Comparison of ENCODE assay signal across 9 cellular contexts in genomic region chr16:57041182-57042156, GRCh38. TPM values are rescaled to one million over a fixed set of nuclear protein-coding genes. Genes with fewer than 3 reads are reported as not detected.
DNase-seq lines count a peak whose midpoint lies in the region; ATAC-seq and TF ChIP-seq lines count a peak whose summit lies in the region.
"Had no signal": no experiment of that assay in that cellular context is flagged by ENCODE, and none has a peak within 500 bp of the region (broad histone marks: within the 10 kb centered on the region; RNA-seq: fewer than 3 reads in every experiment).

No MANE protein-coding gene starts in this region.

- H3K27me3 Mint-ChIP-seq in CD8-positive, alpha-beta T cell (ENCODE audit: low read depth): no peaks in the 10 kb centered on the region
- H3K27me3 Mint-ChIP-seq in activated naive CD8-positive, alpha-beta T cell treated with anti-CD3 and anti-CD28 coated beads for 36 hours: no peaks in the 10 kb centered on the region

- no peak for TF ChIP-seq CTCF in CD8-positive, alpha-beta T cell (IDR thresholded peaks at IDR 0.05)
- TF ChIP-seq CTCF in RWPE1 (conservative IDR thresholded peaks at IDR 0.05; ENCODE audit: low read depth): no peak

- intact Hi-C loops in CD8-positive, alpha-beta T cell (cut with DNase I, micrococcal nuclease): loop anchor here (1.0 to 10.0 kb wide), 6 partner anchors 18 to 177 kb away; partner anchors contain the start of genes NLRC5 (in 2 of the 2) and SLC12A3 (in 1 of the 2)

- H3K9me3 Mint-ChIP-seq in CD8-positive, alpha-beta T cell: no peaks in the 10 kb centered on the region
- no peaks in the 10 kb centered on the region for H3K9me3 Mint-ChIP-seq in activated naive CD8-positive, alpha-beta T cell treated with anti-CD3 and anti-CD28 coated beads for 36 hours

- H3K27ac Mint-ChIP-seq in CD8-positive, alpha-beta T cell: peak overlapping the region; percentile 99
- H3K27ac Mint-ChIP-seq in activated naive CD8-positive, alpha-beta T cell treated with anti-CD3 and anti-CD28 coated beads for 36 hours: peak overlapping the region; percentile 96

- peak overlapping the region; percentile 54 for H3K4me3 ChIP-seq in CD8-positive, alpha-beta T cell (ENCODE audit: low read depth, low read length)
- H3K4me3 ChIP-seq: thyroid gland had no signal

- peaks cover 81% of the 10 kb centered on the region for H3K4me1 Mint-ChIP-seq in CD8-positive, alpha-beta T cell (ENCODE audit: low read depth)
- peaks cover 85% of the 10 kb centered on the region for H3K4me1 Mint-ChIP-seq in activated naive CD8-positive, alpha-beta T cell treated with anti-CD3 and anti-CD28 coated beads for 36 hours

- H3K36me3 Mint-ChIP-seq in CD8-positive, alpha-beta T cell: peaks cover 85% of the 10 kb centered on the region
- H3K36me3 Mint-ChIP-seq in activated naive CD8-positive, alpha-beta T cell treated with anti-CD3 and anti-CD28 coated beads for 36 hours: peaks cover 61% of the 10 kb centered on the region

- H3K27me3 ChIP-seq in CD8-positive, alpha-beta T cell (ENCODE audit: insufficient read depth, low read length): no peaks in the 10 kb centered on the region
- H3K27me3 ChIP-seq: thyroid gland had no signal

- peak; percentile 77 for ATAC-seq in CD8-positive, alpha-beta T cell
- ATAC-seq in GM21576 (IDR thresholded peaks at IDR 0.05; ENCODE audit: unreplicated experiment): peak; percentile 20

- no peaks in the 10 kb centered on the region for H3K9me3 ChIP-seq in CD8-positive, alpha-beta T cell (ENCODE audit: low read length)
- H3K9me3 ChIP-seq: thyroid gland had no signal

- H3K4me3 Mint-ChIP-seq in CD8-positive, alpha-beta T cell: peak overlapping the region; percentile 84
- peak overlapping the region; percentile 70 for H3K4me3 Mint-ChIP-seq in activated naive CD8-positive, alpha-beta T cell treated with anti-CD3 and anti-CD28 coated beads for 36 hours

- peak; percentile 64 to 93 (median 84) for DNase-seq in CD8-positive, alpha-beta T cell
- DNase-seq in RWPE1 (ENCODE audit: low spot score): no peak
- peak; percentile 87 for DNase-seq in activated naive CD8-positive, alpha-beta T cell treated with anti-CD3 and anti-CD28 coated beads for 36 hours
- peak; percentile 73 for DNase-seq in stimulated activated CD8-positive, alpha-beta memory T cell treated with anti-CD3 and anti-CD28 coated beads, Interleukin-12 subunit alpha, Interleukin-12 subunit beta, amount 100 ng/mL, for 24 hours (ENCODE audit: extremely low read depth)
- no peak for DNase-seq in dermis blood vessel endothelial cell
- DNase-seq in NCI-H187 treated with DMSO at 0.1 percent for 48 hours (lab: John Stamatoyannopoulos, UW): no peak
- DNase-seq in anterior cingulate cortex (lab: John Stamatoyannopoulos, UW): no peak

- H3K27ac ChIP-seq in CD8-positive, alpha-beta T cell (ENCODE audit: low read depth, low read length): peak overlapping the region; percentile 53
- H3K27ac ChIP-seq in RWPE1: peak overlapping the region; percentile 50
- H3K27ac ChIP-seq: thyroid gland had no signal

- peaks cover 95% of the 10 kb centered on the region for H3K4me1 ChIP-seq in CD8-positive, alpha-beta T cell (ENCODE audit: insufficient read depth, low read length)
- H3K4me1 ChIP-seq: thyroid gland had no signal

- CTCF ChIA-PET in CD8-positive, alpha-beta T cell (lab: Charles Lee): interaction anchor here (0.6 to 8.1 kb wide), 14 partner anchors 11 to 88 kb away, joined by 3 to 96 read pairs (median 4); partner anchors contain the start of gene NLRC5
- CTCF ChIA-PET in RWPE1 (lab: Yijun Ruan, JAX): interaction anchor here (0.9 to 1.1 kb wide), 2 partner anchors 13 to 180 kb away, joined by 3 to 4 read pairs; no protein-coding TSS in a partner anchor

- POLR2A ChIA-PET in CD8-positive, alpha-beta T cell (lab: Charles Lee): interaction anchor here (0.6 to 7.8 kb wide), 18 partner anchors 11 to 104 kb away, joined by 3 to 86 read pairs (median 4); partner anchors contain the start of gene NLRC5
- POLR2A ChIA-PET in RWPE1 (lab: Yijun Ruan, JAX; ENCODE audit: low non-redundant PET): interaction anchor here (0.5 kb wide), 1 partner anchor 97 kb away, joined by 3 read pairs; no protein-coding TSS in a partner anchor

- peaks cover 62% of the 10 kb centered on the region for H3K36me3 ChIP-seq in CD8-positive, alpha-beta T cell (ENCODE audit: insufficient read depth, low read length)
- H3K36me3 ChIP-seq: thyroid gland had no signal

RNA-seq across cellular contexts. Expression of gene CPNE2, which starts 50.9 kb away (rescaled TPM):
- total RNA-seq in CD8-positive, alpha-beta T cell: 1 to 10 TPM; 5.7 to 6.8 TPM
- total RNA-seq in activated naive CD8-positive, alpha-beta T cell treated with anti-CD3 and anti-CD28 coated beads for 36 hours: 10 to 100 TPM; 10.4 TPM
- 73.3 and 92.3 TPM in 2 replicates for total RNA-seq in dermis blood vessel endothelial cell

RNA-seq across cellular contexts. Expression of gene NLRC5, which starts 52.1 kb away (rescaled TPM):
- 100 to 1,000 TPM; 670 to 690 TPM for total RNA-seq in CD8-positive, alpha-beta T cell
- 100 to 1,000 TPM; 142 to 151 TPM for total RNA-seq in activated naive CD8-positive, alpha-beta T cell treated with anti-CD3 and anti-CD28 coated beads for 36 hours
- total RNA-seq in dermis blood vessel endothelial cell: 25.5 and 34.5 TPM in 2 replicates

Comparison
In these comparisons a context has a peak if more than half of its experiments do, and no peak if none do; other contexts are left out.
1. DNase-seq: peak in CD8-positive, alpha-beta T cell (7 of 7), activated naive CD8-positive, alpha-beta T cell treated with anti-CD3 and anti-CD28 coated beads for 36 hours (single experiment) and stimulated activated CD8-positive, alpha-beta memory T cell treated with anti-CD3 and anti-CD28 coated beads, Interleukin-12 subunit alpha, Interleukin-12 subunit beta, amount 100 ng/mL, for 24 hours (single experiment); none in RWPE1 (single experiment), dermis blood vessel endothelial cell (single experiment), NCI-H187 treated with DMSO at 0.1 percent for 48 hours (single experiment) and anterior cingulate cortex (0 of 58).
2. RNA of gene NLRC5, which starts 52.1 kb away (total RNA-seq): 670 to 690 TPM in CD8-positive, alpha-beta T cell; 142 to 151 TPM in activated naive CD8-positive, alpha-beta T cell treated with anti-CD3 and anti-CD28 coated beads for 36 hours and 25.5 to 34.5 TPM in dermis blood vessel endothelial cell; every median in the first group is over 4 times any median in the second.